15 cellular contexts compared by ENCODE assay signal in genomic region chr9:92966518-92966800, GRCh38. TPM values are rescaled to one million over a fixed set of nuclear protein-coding genes. Genes with fewer than 3 reads are reported as not detected.
DNase-seq lines count a peak whose midpoint lies in the region; ATAC-seq and TF ChIP-seq lines count a peak whose summit lies in the region.
"Had no signal": no experiment of that assay in that cellular context is flagged by ENCODE, and none has a peak within 500 bp of the region (broad histone marks: within the 10 kb centered on the region; RNA-seq: fewer than 3 reads in every experiment).

No MANE protein-coding gene starts in this region.

- 88% methylated on average over 5 of the region's 5 CpGs for WGBS in urinary bladder

- H3K9me3 ChIP-seq in left ventricle myocardium inferior (replicated peaks), result peaks cover 7% of the 10 kb centered on the region
- no peaks in the 10 kb centered on the region for H3K9me3 ChIP-seq in mononuclear cell (ENCODE audit: low read depth, low read length)
- H3K9me3 ChIP-seq: mucosa of descending colon had no signal

- intact Hi-C loops in left ventricle myocardium inferior (cut with micrococcal nuclease), result no loop called here
- intact Hi-C loops in left ventricle myocardium superior (cut with micrococcal nuclease), result no loop called here

- peaks cover 75% of the 10 kb centered on the region for H3K36me3 Mint-ChIP-seq in activated T-helper 17 cell treated with anti-CD3 and anti-CD28 coated beads, Interleukin-2, amount 50 U/mL, for 72 hours (ENCODE audit: low read depth)

- H3K4me3 ChIP-seq in left ventricle myocardium inferior (peak overlapping the region; percentile 52), mononuclear cell (ENCODE audit: low read length) (peak overlapping the region; percentile 93), urinary bladder (ENCODE audit: low read depth, low read length) (peak overlapping the region; percentile 32)
- H3K4me3 ChIP-seq: mucosa of descending colon had no signal

- H3K4me1 ChIP-seq in left ventricle myocardium inferior (peaks cover 18% of the 10 kb centered on the region), mononuclear cell (ENCODE audit: insufficient read depth, low read length) (peaks cover 85% of the 10 kb centered on the region), urinary bladder (ENCODE audit: insufficient read depth) (no peaks in the 10 kb centered on the region)

- H3K27ac ChIP-seq in left ventricle myocardium inferior (replicated peaks) (no peak overlapping the region), urinary bladder (ENCODE audit: low read depth) (no peak overlapping the region)

- H3K27me3 ChIP-seq in left ventricle myocardium inferior (ENCODE audit: low read depth) (peaks cover 16% of the 10 kb centered on the region), mononuclear cell (ENCODE audit: insufficient read depth, low read length) (no peaks in the 10 kb centered on the region)
- H3K27me3 ChIP-seq: tibial nerve had no signal

- peaks cover 34% of the 10 kb centered on the region for H3K4me1 Mint-ChIP-seq in activated T-helper 17 cell treated with anti-CD3 and anti-CD28 coated beads, Interleukin-2, amount 50 U/mL, for 72 hours

- no peaks in the 10 kb centered on the region for H3K27me3 Mint-ChIP-seq in activated T-helper 17 cell treated with anti-CD3 and anti-CD28 coated beads, Interleukin-2, amount 50 U/mL, for 72 hours

- H3K9me3 Mint-ChIP-seq in activated T-helper 17 cell treated with anti-CD3 and anti-CD28 coated beads, Interleukin-2, amount 50 U/mL, for 72 hours, result no peaks in the 10 kb centered on the region

- peak overlapping the region; percentile 86 for H3K4me3 Mint-ChIP-seq in activated T-helper 17 cell treated with anti-CD3 and anti-CD28 coated beads, Interleukin-2, amount 50 U/mL, for 72 hours
- H3K4me3 Mint-ChIP-seq: endodermal cell had no signal

- TF ChIP-seq CTCF in left ventricle myocardium inferior (IDR thresholded peaks at IDR 0.05; ENCODE audit: borderline replicate concordance), result no peak

- peak overlapping the region; percentile 94 for H3K27ac Mint-ChIP-seq in activated T-helper 17 cell treated with anti-CD3 and anti-CD28 coated beads, Interleukin-2, amount 50 U/mL, for 72 hours
- H3K27ac Mint-ChIP-seq: endodermal cell had no signal

- no peak for DNase-seq in left ventricle myocardium inferior
- no peak for DNase-seq in left ventricle myocardium superior
- no peak for DNase-seq in NK-92 treated with Interleukin-12 subunit alpha and Interleukin-12 subunit beta, amount 100 ng/mL, for 24 hours (lab: John Stamatoyannopoulos, UW)
- DNase-seq in NCI-H2196 (lab: John Stamatoyannopoulos, UW; ENCODE audit: unreplicated experiment), result no peak
- DNase-seq: endodermal cell; foreskin melanocyte; NCI-H2081; SHP77; stimulated activated CD4-positive, alpha-beta T cell treated with anti-CD3 and anti-CD28 coated beads, Interleukin-12 subunit alpha, Interleukin-12 subunit beta, amount 100 ng/mL, for 4 hours had no signal

- ATAC-seq in left ventricle myocardium superior (no peak), GM21526 (IDR thresholded peaks at IDR 0.05; ENCODE audit: low FRiP score, unreplicated experiment) (no peak)
- ATAC-seq in activated T-helper 17 cell treated with anti-CD3 and anti-CD28 coated beads, Interleukin-2, amount 50 U/mL, for 72 hours (replicated peaks), result no peak
- ATAC-seq: mucosa of descending colon had no signal

- H3K36me3 ChIP-seq in left ventricle myocardium inferior (no peaks in the 10 kb centered on the region), urinary bladder (ENCODE audit: insufficient read depth) (no peaks in the 10 kb centered on the region)
- H3K36me3 ChIP-seq: tibial nerve had no signal

RNA-seq across cellular contexts. Expression of gene FGD3, which starts 19.1 kb away (rescaled TPM):
- total RNA-seq in left ventricle myocardium inferior (1.8 TPM), left ventricle myocardium superior (3.2 TPM), mononuclear cell (55.7 TPM), urinary bladder (7.4 TPM)
- 10 to 100 TPM; 70.6 to 80.2 TPM for total RNA-seq in activated T-helper 17 cell treated with anti-CD3 and anti-CD28 coated beads, Interleukin-2, amount 50 U/mL, for 72 hours
- 5.8 TPM for polyA plus RNA-seq in urinary bladder

Comparison
In these comparisons a context has a peak if more than half of its experiments do, and no peak if none do; other contexts are left out.
1. H3K4me3 ChIP-seq: peak in every context shown above with its lines; median percentile 93 in mononuclear cell; 52 in left ventricle myocardium inferior; 32 in urinary bladder.